Comparison of ENCODE assay signal across 8 cellular contexts in the genomic region with DNA sequence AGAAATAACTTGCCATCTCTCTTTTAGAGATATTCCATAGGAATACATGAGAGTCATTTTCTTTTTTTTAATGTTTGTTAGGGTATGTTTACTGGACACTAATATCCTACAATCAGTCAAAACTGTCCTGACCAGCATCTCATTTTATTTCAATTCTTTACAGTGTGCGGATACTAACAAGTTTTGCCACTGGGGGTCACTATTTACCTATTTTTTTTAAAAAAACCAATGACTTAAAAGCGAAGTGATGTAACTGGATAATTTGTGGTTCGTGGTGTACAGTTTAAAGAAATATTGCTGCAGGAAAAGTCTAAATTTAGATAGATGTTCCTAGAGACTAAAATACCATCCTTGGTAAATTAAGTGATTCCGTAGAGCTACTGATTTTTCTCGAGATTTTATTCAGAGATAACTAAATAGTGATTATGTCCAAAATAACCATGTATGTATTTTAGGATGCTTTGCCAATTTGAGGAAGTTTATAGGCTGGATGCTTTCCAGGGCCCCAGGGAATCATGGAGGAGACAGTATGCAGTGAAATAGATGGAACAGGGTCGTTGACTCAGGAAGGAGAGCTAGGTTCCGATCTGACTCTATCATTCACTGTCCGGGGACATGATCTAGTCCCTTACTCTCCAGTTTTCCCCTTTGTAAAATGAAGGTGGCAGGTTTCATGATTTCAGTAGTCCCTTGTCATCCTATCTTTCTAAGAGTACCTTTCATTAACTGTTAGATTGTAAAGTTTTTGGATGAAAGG. TPM values are rescaled to one million over a fixed set of nuclear protein-coding genes. Genes with fewer than 3 reads are reported as not detected.
A peak's percentile ranks its signal among the peaks of the same experiment; 100 is the strongest.
DNase-seq lines count a peak whose midpoint lies in the region; ATAC-seq and TF ChIP-seq lines count a peak whose summit lies in the region.

No MANE protein-coding gene starts in this region.

- no peaks in the 10 kb centered on the region for H3K9me3 Mint-ChIP-seq in Calu3 (ENCODE audit: low read depth, unreplicated experiment)
- H3K9me3 Mint-ChIP-seq in endodermal cell, result no peaks in the 10 kb centered on the region

- no peak overlapping the region for H3K9ac ChIP-seq in endodermal cell (ENCODE audit: extremely low read depth, low read length, poor library complexity, severe bottlenecking)

- H3K27me3 ChIP-seq in endodermal cell (ENCODE audit: control insufficient read depth, insufficient read depth, low read length, poor library complexity, severe bottlenecking), result no peaks in the 10 kb centered on the region

- H3K27me3 Mint-ChIP-seq in Calu3 (ENCODE audit: unreplicated experiment), result no peaks in the 10 kb centered on the region
- H3K27me3 Mint-ChIP-seq in endodermal cell (ENCODE audit: insufficient read depth), result no peaks in the 10 kb centered on the region

- no peak overlapping the region for H3K27ac ChIP-seq in endodermal cell (ENCODE audit: low read depth, low read length)

- TF ChIP-seq CTCF in Calu3 (IDR thresholded peaks at IDR 0.05; ENCODE audit: unreplicated experiment) (peak; percentile 24), endodermal cell (conservative IDR thresholded peaks at IDR 0.05) (peak; percentile 78)

- ATAC-seq in GM19438 (IDR thresholded peaks at IDR 0.05; ENCODE audit: low read depth, unreplicated experiment) (peak; percentile 79), HG03558 (IDR thresholded peaks at IDR 0.05; ENCODE audit: extremely low read depth, unreplicated experiment) (peak; percentile 62)

- H3K36me3 ChIP-seq in endodermal cell (ENCODE audit: control insufficient read depth, insufficient read depth, low read length), result no peaks in the 10 kb centered on the region

- H3K4me1 Mint-ChIP-seq in Calu3 (ENCODE audit: low read depth, unreplicated experiment), result no peaks in the 10 kb centered on the region
- H3K4me1 Mint-ChIP-seq in endodermal cell, result no peaks in the 10 kb centered on the region

- no peak overlapping the region for H3K4me3 Mint-ChIP-seq in Calu3 (ENCODE audit: low read depth, unreplicated experiment)
- no peak overlapping the region for H3K4me3 Mint-ChIP-seq in endodermal cell

- no peak overlapping the region for H3K4me3 ChIP-seq in endodermal cell (ENCODE audit: low read length)

- no peaks in the 10 kb centered on the region for H3K4me1 ChIP-seq in endodermal cell (ENCODE audit: control insufficient read depth, insufficient read depth, low read length)

- BruUV-seq in Calu3 (replicated peaks; lab: Mats Ljungman, UMichigan), result no TSS peak

- H3K36me3 Mint-ChIP-seq in Calu3 (ENCODE audit: insufficient read depth, unreplicated experiment) (no peaks in the 10 kb centered on the region), endodermal cell (ENCODE audit: low read depth) (no peaks in the 10 kb centered on the region)

- WGBS in endodermal cell (ENCODE audit: insufficient coverage in 1 of 2, insufficient read length in 1 of 2), 2 experiments, result 58 to 59% methylated on average over 6 to 8 of the region's 8 CpGs

- H3K9me3 ChIP-seq in endodermal cell (ENCODE audit: control insufficient read depth, low read length), result no peaks in the 10 kb centered on the region

- DNase-seq in Calu3 (peak; percentile 9), OCI-M1 (lab: John Stamatoyannopoulos, UW) (peak; percentile 80), endodermal cell (no peak), middle frontal gyrus (ENCODE audit: extremely low spot score, low spot score) (peak; percentile 20), GF-D8 (lab: John Stamatoyannopoulos, UW) (no peak), HuH-7.5 (ENCODE audit: low spot score) (no peak)

- H3K27ac Mint-ChIP-seq in Calu3 (ENCODE audit: unreplicated experiment), result no peak overlapping the region
- no peak overlapping the region for H3K27ac Mint-ChIP-seq in endodermal cell

- CTCF ChIA-PET in Calu3 (lab: Charles Lee), result no interaction called here

- intact Hi-C loops in Calu3 (cut with micrococcal nuclease; ENCODE audit: unreplicated experiment), result loop anchor here (2.0 to 10.0 kb wide), 3 partner anchors 164 to 1510 kb away; no protein-coding TSS in a partner anchor

RNA-seq across cellular contexts. Expression of gene GNPDA2, which starts 34.0 kb away (rescaled TPM):
- 6.8 and 7.1 TPM in 2 replicates for total RNA-seq in Calu3 (2022)
- total RNA-seq in endodermal cell, result 10 to 100 TPM in 1 of 2 donors, 1 to 10 TPM in 1; 7.2 to 10.2 TPM
- polyA plus RNA-seq in endodermal cell (2013, experiment 1 of 2), result 14.1 TPM
- 16.0 TPM for polyA plus RNA-seq in endodermal cell (2013, experiment 2 of 2)

Comparison
In these comparisons a context has a peak if more than half of its experiments do, and no peak if none do; other contexts are left out.
1. DNase-seq: peak in Calu3 (single experiment), OCI-M1 (single experiment) and middle frontal gyrus (single experiment); none in endodermal cell (single experiment), GF-D8 (single experiment) and HuH-7.5 (single experiment).